In genomic region chr7:139153832-139154231, GRCh38 we compare ENCODE assay signal across 16 cellular contexts. TPM values are rescaled to one million over a fixed set of nuclear protein-coding genes. Genes with fewer than 3 reads are reported as not detected.
DNase-seq lines count a peak whose midpoint lies in the region; ATAC-seq and TF ChIP-seq lines count a peak whose summit lies in the region.
"Had no signal": no experiment of that assay in that cellular context is flagged by ENCODE, and none has a peak within 500 bp of the region (broad histone marks: within the 10 kb centered on the region; RNA-seq: fewer than 3 reads in every experiment).

No MANE protein-coding gene starts in this region.

- no peaks in the 10 kb centered on the region for H3K36me3 ChIP-seq in aorta (ENCODE audit: control insufficient read depth in 1 of 2, insufficient read depth in 2 of 2, low read length in 1 of 2)

- POLR2A ChIA-PET in AG04450 (lab: Yijun Ruan, JAX) = no interaction called here

- CTCF ChIA-PET in AG04450 (lab: Charles Lee) = no interaction called here

- 10 to 14% methylated on average over 2 of the region's 2 CpGs for WGBS in aorta, 2 donors

- no peaks in the 10 kb centered on the region for H3K27me3 Mint-ChIP-seq in activated T-helper 17 cell treated with anti-CD3 and anti-CD28 coated beads, Interleukin-2, amount 50 U/mL, for 72 hours
- H3K27me3 Mint-ChIP-seq: activated naive CD8-positive, alpha-beta T cell treated with anti-CD3 and anti-CD28 coated beads, Interleukin-2, amount 10 ng/mL, durations not matched to agents 7 days and 5 days had no signal

- peak; percentile 1 for DNase-seq in AG04450 (ENCODE audit: low read depth, low spot score)
- peak; percentile 36 for DNase-seq in HS-5 (ENCODE audit: low read depth)
- DNase-seq in foreskin melanocyte = peak; percentile 74
- DNase-seq in aorta = no peak
- DNase-seq in GDM1 (lab: John Stamatoyannopoulos, UW) = no peak
- DNase-seq: activated naive CD8-positive, alpha-beta T cell treated with anti-CD3 and anti-CD28 coated beads, Interleukin-2, amount 10 ng/mL, durations not matched to agents 7 days and 5 days; left cardiac atrium; NCI-H1048; NCI-H69; stimulated activated CD4-positive, alpha-beta T cell treated with anti-CD3 and anti-CD28 coated beads, Interleukin-4, amount 100 ng/mL, for 24 hours; substantia nigra had no signal

- H3K4me1 ChIP-seq in aorta (ENCODE audit: control insufficient read depth in 1 of 2, insufficient read depth in 2 of 2, low read length in 2 of 2) = no peaks in the 10 kb centered on the region
- H3K4me1 ChIP-seq: parathyroid adenoma had no signal

- peak; percentile 83 for ATAC-seq in activated T-helper 17 cell treated with anti-CD3 and anti-CD28 coated beads, Interleukin-2, amount 50 U/mL, for 72 hours (replicated peaks)
- ATAC-seq in HG03439 (IDR thresholded peaks at IDR 0.05; ENCODE audit: unreplicated experiment) (no peak), aorta (ENCODE audit: low FRiP score) (no peak), GM21576 (IDR thresholded peaks at IDR 0.05; ENCODE audit: unreplicated experiment) (no peak)
- ATAC-seq: left cardiac atrium had no signal

- no peak for TF ChIP-seq CTCF in AG04450 (IDR thresholded peaks at IDR 0.05; ENCODE audit: low read depth, low read length)

- H3K27ac Mint-ChIP-seq in activated T-helper 17 cell treated with anti-CD3 and anti-CD28 coated beads, Interleukin-2, amount 50 U/mL, for 72 hours = no peak overlapping the region
- H3K27ac Mint-ChIP-seq: activated naive CD8-positive, alpha-beta T cell treated with anti-CD3 and anti-CD28 coated beads, Interleukin-2, amount 10 ng/mL, durations not matched to agents 7 days and 5 days had no signal

- no peak overlapping the region for H3K4me3 ChIP-seq in AG04450 (ENCODE audit: low read depth, low read length)
- H3K4me3 ChIP-seq in aorta (ENCODE audit: low read length in 2 of 2) = no peak overlapping the region

- no peak overlapping the region for H3K4me3 Mint-ChIP-seq in activated T-helper 17 cell treated with anti-CD3 and anti-CD28 coated beads, Interleukin-2, amount 50 U/mL, for 72 hours
- H3K4me3 Mint-ChIP-seq: activated naive CD8-positive, alpha-beta T cell treated with anti-CD3 and anti-CD28 coated beads, Interleukin-2, amount 10 ng/mL, durations not matched to agents 7 days and 5 days had no signal

- no peaks in the 10 kb centered on the region for H3K36me3 Mint-ChIP-seq in activated T-helper 17 cell treated with anti-CD3 and anti-CD28 coated beads, Interleukin-2, amount 50 U/mL, for 72 hours (ENCODE audit: low read depth)

- intact Hi-C loops in aorta (cut with DNase I) = no loop called here

- H3K27me3 ChIP-seq in AG04450 (ENCODE audit: control insufficient read depth, insufficient read depth, low read length) (no peaks in the 10 kb centered on the region), aorta (ENCODE audit: control insufficient read depth in 1 of 2, insufficient read depth in 2 of 2, low read length in 1 of 2) (no peaks in the 10 kb centered on the region)

- no peak overlapping the region for H3K27ac ChIP-seq in AG04450 (ENCODE audit: low read depth, low read length)
- no peak overlapping the region for H3K27ac ChIP-seq in aorta (ENCODE audit: low read depth in 1 of 2, low read length in 2 of 2)
- H3K27ac ChIP-seq: C4-2B, parathyroid adenoma had no signal

- peaks cover 4% of the 10 kb centered on the region for H3K9me3 Mint-ChIP-seq in activated T-helper 17 cell treated with anti-CD3 and anti-CD28 coated beads, Interleukin-2, amount 50 U/mL, for 72 hours

- H3K9me3 ChIP-seq in AG04450 (ENCODE audit: control insufficient read depth, insufficient read depth, low read length) = peaks cover 3% of the 10 kb centered on the region
- peaks cover 1% of the 10 kb centered on the region for H3K9me3 ChIP-seq in aorta (ENCODE audit: control insufficient read depth, low read length)

- no peaks in the 10 kb centered on the region for H3K4me1 Mint-ChIP-seq in activated T-helper 17 cell treated with anti-CD3 and anti-CD28 coated beads, Interleukin-2, amount 50 U/mL, for 72 hours

RNA-seq across cellular contexts. Expression of gene ZC3HAV1, which starts 44.3 kb away (rescaled TPM):
- polyA plus RNA-seq in AG04450 (2011; rRNA removed) = 21.7 and 25.3 TPM in 2 replicates
- polyA minus RNA-seq in AG04450 (2011; rRNA and poly(A)+ RNA removed) = 39.5 and 44.8 TPM in 2 replicates
- total RNA-seq in activated T-helper 17 cell treated with anti-CD3 and anti-CD28 coated beads, Interleukin-2, amount 50 U/mL, for 72 hours = 100 to 1,000 TPM; 111 to 150 TPM
- total RNA-seq in aorta = 10 to 100 TPM; 28.2 to 39.5 TPM
- polyA plus RNA-seq in aorta = 1 to 10 TPM; 4.1 to 8.6 TPM

Comparison
In these comparisons a context has a peak if more than half of its experiments do, and no peak if none do; other contexts are left out.
1. DNase-seq: peak in AG04450 (single experiment), HS-5 (single experiment) and foreskin melanocyte (single experiment); none in aorta (0 of 2) and GDM1 (single experiment).